ENCODE assay signal across 14 cellular contexts in the genomic region with DNA sequence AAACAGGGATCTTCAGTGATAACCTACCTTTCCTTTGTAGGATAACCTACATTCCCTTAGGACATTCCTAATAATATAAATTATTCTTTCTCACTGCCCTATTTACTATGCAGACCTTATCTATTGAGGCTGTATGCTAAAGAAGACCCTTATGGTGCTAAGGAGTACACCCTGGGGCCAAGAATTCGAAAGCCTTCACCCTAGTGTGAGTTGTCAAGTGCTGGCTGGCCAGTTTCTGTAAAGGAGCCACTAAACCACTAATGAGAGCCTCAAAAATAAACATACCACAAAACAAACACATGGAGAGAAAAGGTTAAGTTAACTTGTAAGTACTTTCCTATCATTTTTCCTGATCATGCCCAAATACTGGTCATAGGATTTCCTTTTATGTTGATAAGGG.
DNase-seq lines count a peak whose midpoint lies in the region; ATAC-seq and TF ChIP-seq lines count a peak whose summit lies in the region.
"Had no signal": no experiment of that assay in that cellular context is flagged by ENCODE, and none has a peak within 500 bp of the region (broad histone marks: within the 10 kb centered on the region; RNA-seq: fewer than 3 reads in every experiment).

No MANE protein-coding gene starts in this region.

- no peaks in the 10 kb centered on the region for H3K36me3 Mint-ChIP-seq in endodermal cell (ENCODE audit: low read depth)
- no peaks in the 10 kb centered on the region for H3K36me3 Mint-ChIP-seq in activated T-helper 1 cell treated with anti-CD3 and anti-CD28 coated beads, Interleukin-12 subunit alpha, Interleukin-12 subunit beta, Interleukin-2, Interleukin-4 antibody, amounts not matched to agents 30 ng/mL and 10 ng/mL and 1 ng/mL, durations not matched to agents 14 hours and 24 hours and 36 hours (ENCODE audit: low read depth)
- H3K36me3 Mint-ChIP-seq: CD4-positive, CD25-positive, alpha-beta regulatory T cell; CD8-positive, alpha-beta memory T cell had no signal

- H3K36me3 ChIP-seq in endodermal cell (ENCODE audit: control insufficient read depth, insufficient read depth, low read length) (no peaks in the 10 kb centered on the region), left lung (no peaks in the 10 kb centered on the region)
- H3K36me3 ChIP-seq: BLaER1 treated with 17β-estradiol and CSF1 and Interleukin-3, amounts not matched to agents 10 nM and 100 nM had no signal

- DNase-seq in DMS79 treated with DMSO at 0.1 percent for 48 hours (lab: John Stamatoyannopoulos, UW), result peak; percentile 32
- peak; percentile 55 for DNase-seq in endodermal cell
- no peak for DNase-seq in left lung
- DNase-seq in posterior cingulate gyrus, result no peak
- no peak for DNase-seq in stimulated activated naive CD8-positive, alpha-beta T cell treated with anti-CD3 and anti-CD28 coated beads, Interleukin-15, Interleukin-2, amounts not matched to agents 100 U/mL and 50 U/mL, for 24 hours
- DNase-seq in activated T-helper 1 cell treated with anti-CD3 and anti-CD28 coated beads, Interleukin-12 subunit alpha, Interleukin-12 subunit beta, Interleukin-2, Interleukin-4 antibody, amounts not matched to agents 30 ng/mL and 10 ng/mL and 1 ng/mL, durations not matched to agents 14 hours and 24 hours and 36 hours (ENCODE audit: low spot score), result no peak
- DNase-seq: CD4-positive, CD25-positive, alpha-beta regulatory T cell; CD8-positive, alpha-beta memory T cell; COR-L47; H9 had no signal

- H3K4me1 Mint-ChIP-seq in endodermal cell, result peaks cover 25% of the 10 kb centered on the region
- H3K4me1 Mint-ChIP-seq in activated T-helper 1 cell treated with anti-CD3 and anti-CD28 coated beads, Interleukin-12 subunit alpha, Interleukin-12 subunit beta, Interleukin-2, Interleukin-4 antibody, amounts not matched to agents 30 ng/mL and 10 ng/mL and 1 ng/mL, durations not matched to agents 14 hours and 24 hours and 36 hours (ENCODE audit: low read depth), result no peaks in the 10 kb centered on the region
- H3K4me1 Mint-ChIP-seq: B cell; CD4-positive, CD25-positive, alpha-beta regulatory T cell; CD8-positive, alpha-beta memory T cell had no signal

- WGBS in endodermal cell (ENCODE audit: insufficient coverage in 1 of 2, insufficient read length in 1 of 2), 2 experiments, result 54% methylated on average over 1 of the region's 1 CpG; no CpG with 5 or more reads in 1 of the 2 experiments

- no peak overlapping the region for H3K4me3 Mint-ChIP-seq in endodermal cell
- H3K4me3 Mint-ChIP-seq in activated T-helper 1 cell treated with anti-CD3 and anti-CD28 coated beads, Interleukin-12 subunit alpha, Interleukin-12 subunit beta, Interleukin-2, Interleukin-4 antibody, amounts not matched to agents 30 ng/mL and 10 ng/mL and 1 ng/mL, durations not matched to agents 14 hours and 24 hours and 36 hours, result no peak overlapping the region
- H3K4me3 Mint-ChIP-seq: B cell; CD4-positive, CD25-positive, alpha-beta regulatory T cell; CD8-positive, alpha-beta memory T cell; H9 had no signal

- peaks cover 2% of the 10 kb centered on the region for H3K9me3 ChIP-seq in endodermal cell (ENCODE audit: control insufficient read depth, low read length)
- H3K9me3 ChIP-seq in left lung, result no peaks in the 10 kb centered on the region
- H3K9me3 ChIP-seq: BLaER1 treated with 17β-estradiol and CSF1 and Interleukin-3, amounts not matched to agents 10 nM and 100 nM had no signal

- intact Hi-C loops in left lung (cut with DNase I) (no loop called here), posterior cingulate gyrus (cut with DNase I) (no loop called here)
- intact Hi-C loops in activated T-helper 1 cell treated with anti-CD3 and anti-CD28 coated beads, Interleukin-12 subunit alpha, Interleukin-12 subunit beta, Interleukin-2, Interleukin-4 antibody, amounts not matched to agents 30 ng/mL and 10 ng/mL and 1 ng/mL, durations not matched to agents 14 hours and 24 hours and 36 hours (cut with micrococcal nuclease), result no loop called here

- H3K4me3 ChIP-seq in endodermal cell (ENCODE audit: low read length) (no peak overlapping the region), left lung (no peak overlapping the region)
- H3K4me3 ChIP-seq: BLaER1 treated with 17β-estradiol and CSF1 and Interleukin-3, amounts not matched to agents 10 nM and 100 nM; GM12878 had no signal

- H3K4me1 ChIP-seq in endodermal cell (ENCODE audit: control insufficient read depth, insufficient read depth, low read length) (peaks cover 7% of the 10 kb centered on the region), left lung (no peaks in the 10 kb centered on the region)
- H3K4me1 ChIP-seq: BLaER1 treated with 17β-estradiol and CSF1 and Interleukin-3, amounts not matched to agents 10 nM and 100 nM had no signal

- H3K27ac ChIP-seq in endodermal cell (ENCODE audit: low read depth, low read length) (no peak overlapping the region), left lung (no peak overlapping the region)
- H3K27ac ChIP-seq: BLaER1 treated with 17β-estradiol and CSF1 and Interleukin-3, amounts not matched to agents 10 nM and 100 nM; HL-60 had no signal

- no peak overlapping the region for H3K9ac ChIP-seq in endodermal cell (ENCODE audit: extremely low read depth, low read length, poor library complexity, severe bottlenecking)
- H3K9ac ChIP-seq: BLaER1 treated with 17β-estradiol and CSF1 and Interleukin-3, amounts not matched to agents 10 nM and 100 nM had no signal

- TF ChIP-seq CTCF in endodermal cell (conservative IDR thresholded peaks at IDR 0.05), result no peak
- TF ChIP-seq CTCF in left lung (IDR thresholded peaks at IDR 0.05), result no peak

- H3K27ac Mint-ChIP-seq in endodermal cell, result no peak overlapping the region
- no peak overlapping the region for H3K27ac Mint-ChIP-seq in activated T-helper 1 cell treated with anti-CD3 and anti-CD28 coated beads, Interleukin-12 subunit alpha, Interleukin-12 subunit beta, Interleukin-2, Interleukin-4 antibody, amounts not matched to agents 30 ng/mL and 10 ng/mL and 1 ng/mL, durations not matched to agents 14 hours and 24 hours and 36 hours
- H3K27ac Mint-ChIP-seq: B cell; CD4-positive, CD25-positive, alpha-beta regulatory T cell; CD8-positive, alpha-beta memory T cell; H9 had no signal

- H3K27me3 Mint-ChIP-seq in endodermal cell (ENCODE audit: insufficient read depth), result peaks cover 3% of the 10 kb centered on the region
- peaks cover 3% of the 10 kb centered on the region for H3K27me3 Mint-ChIP-seq in activated T-helper 1 cell treated with anti-CD3 and anti-CD28 coated beads, Interleukin-12 subunit alpha, Interleukin-12 subunit beta, Interleukin-2, Interleukin-4 antibody, amounts not matched to agents 30 ng/mL and 10 ng/mL and 1 ng/mL, durations not matched to agents 14 hours and 24 hours and 36 hours (ENCODE audit: insufficient read depth)
- H3K27me3 Mint-ChIP-seq: CD4-positive, CD25-positive, alpha-beta regulatory T cell had no signal

- H3K9me3 Mint-ChIP-seq in endodermal cell, result no peaks in the 10 kb centered on the region
- no peaks in the 10 kb centered on the region for H3K9me3 Mint-ChIP-seq in activated T-helper 1 cell treated with anti-CD3 and anti-CD28 coated beads, Interleukin-12 subunit alpha, Interleukin-12 subunit beta, Interleukin-2, Interleukin-4 antibody, amounts not matched to agents 30 ng/mL and 10 ng/mL and 1 ng/mL, durations not matched to agents 14 hours and 24 hours and 36 hours
- H3K9me3 Mint-ChIP-seq: H9 had no signal

- peak; percentile 31 for ATAC-seq in left lung
- ATAC-seq in stimulated activated naive CD8-positive, alpha-beta T cell treated with anti-CD3 and anti-CD28 coated beads, Interleukin-15, Interleukin-2, amounts not matched to agents 100 U/mL and 50 U/mL, for 24 hours, result no peak
- ATAC-seq: GM12878 had no signal

- H3K27me3 ChIP-seq in endodermal cell (ENCODE audit: control insufficient read depth, insufficient read depth, low read length, poor library complexity, severe bottlenecking) (no peaks in the 10 kb centered on the region), left lung (no peaks in the 10 kb centered on the region)
- H3K27me3 ChIP-seq: BLaER1 treated with 17β-estradiol and CSF1 and Interleukin-3, amounts not matched to agents 10 nM and 100 nM had no signal

Comparison
In these comparisons a context has a peak if more than half of its experiments do, and no peak if none do; other contexts are left out.
1. DNase-seq: peak in DMS79 treated with DMSO at 0.1 percent for 48 hours (single experiment) and endodermal cell (single experiment); none in left lung (0 of 2), posterior cingulate gyrus (0 of 10), stimulated activated naive CD8-positive, alpha-beta T cell treated with anti-CD3 and anti-CD28 coated beads, Interleukin-15, Interleukin-2, amounts not matched to agents 100 U/mL and 50 U/mL, for 24 hours (single experiment) and activated T-helper 1 cell treated with anti-CD3 and anti-CD28 coated beads, Interleukin-12 subunit alpha, Interleukin-12 subunit beta, Interleukin-2, Interleukin-4 antibody, amounts not matched to agents 30 ng/mL and 10 ng/mL and 1 ng/mL, durations not matched to agents 14 hours and 24 hours and 36 hours (single experiment).